Comparison of ENCODE assay signal across 8 cellular contexts in the genomic region with DNA sequence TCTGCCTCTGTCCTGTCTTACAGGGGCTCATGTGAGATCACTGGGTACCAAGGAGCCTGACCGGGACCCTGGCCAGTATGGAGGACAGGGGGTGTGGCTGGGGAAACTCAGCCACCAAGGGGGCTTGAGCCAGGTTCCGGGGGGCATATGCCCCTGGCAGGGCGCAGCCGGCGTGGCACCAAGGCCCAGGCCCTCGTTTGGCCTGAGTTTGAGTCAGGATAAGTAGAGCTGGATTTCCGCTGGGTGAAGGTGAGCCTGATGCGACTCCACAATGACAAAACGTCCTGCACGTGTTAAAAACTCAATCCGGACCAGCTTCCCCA. TPM values are rescaled to one million over a fixed set of nuclear protein-coding genes. Genes with fewer than 3 reads are reported as not detected.
DNase-seq lines count a peak whose midpoint lies in the region; ATAC-seq, FAIRE-seq and TF ChIP-seq lines count a peak whose summit lies in the region.

No MANE protein-coding gene starts in this region.

- no peaks in the 10 kb centered on the region for H3K79me2 ChIP-seq in HepG2 (ENCODE audit: insufficient read depth, low read length)

- H3K4me1 ChIP-seq in HepG2 (ENCODE audit: insufficient read depth, low read length) (peaks cover 21% of the 10 kb centered on the region), upper lobe of right lung (peaks cover 15% of the 10 kb centered on the region)

- no peak for TF ChIP-seq EP300 in HepG2 (IDR thresholded peaks at IDR 0.05; ENCODE audit: low read depth in 2 of 2, low read length in 2 of 2)
- TF ChIP-seq EP300 in HepG2 (CRISPR knock-in tag; IDR thresholded peaks at IDR 0.05; ENCODE audit: borderline replicate concordance): no peak

- FAIRE-seq in HepG2 (lab: Jason Lieb, UNC): no peak
- FAIRE-seq in H54 (lab: Jason Lieb, UNC): no peak

- no peaks in the 10 kb centered on the region for H3K27me3 Mint-ChIP-seq in Calu3 (ENCODE audit: unreplicated experiment)
- no peaks in the 10 kb centered on the region for H3K27me3 Mint-ChIP-seq in activated T-helper 1 cell treated with anti-CD3 and anti-CD28 coated beads, Interleukin-12 subunit alpha, Interleukin-12 subunit beta, Interleukin-2, Interleukin-4 antibody, amounts not matched to agents 30 ng/mL and 10 ng/mL and 1 ng/mL, durations not matched to agents 14 hours and 24 hours and 36 hours (ENCODE audit: insufficient read depth)

- peaks cover 19% of the 10 kb centered on the region for H3K4me1 Mint-ChIP-seq in Calu3 (ENCODE audit: low read depth, unreplicated experiment)
- H3K4me1 Mint-ChIP-seq in activated T-helper 1 cell treated with anti-CD3 and anti-CD28 coated beads, Interleukin-12 subunit alpha, Interleukin-12 subunit beta, Interleukin-2, Interleukin-4 antibody, amounts not matched to agents 30 ng/mL and 10 ng/mL and 1 ng/mL, durations not matched to agents 14 hours and 24 hours and 36 hours (ENCODE audit: low read depth): peaks cover 43% of the 10 kb centered on the region

- TF ChIP-seq CTCF in Calu3 (IDR thresholded peaks at IDR 0.05; ENCODE audit: unreplicated experiment) (no peak), HepG2 (CRISPR knock-in tag; IDR thresholded peaks at IDR 0.05) (no peak), upper lobe of right lung (IDR thresholded peaks at IDR 0.05) (no peak)

- TF ChIP-seq RAD21 in HepG2 (CRISPR knock-in tag; IDR thresholded peaks at IDR 0.05): no peak

- intact Hi-C loops in Calu3 (cut with micrococcal nuclease; ENCODE audit: unreplicated experiment): loop anchor here (2.0 kb wide), 1 partner anchor 72 kb away; no protein-coding TSS in a partner anchor
- intact Hi-C loops in activated T-helper 1 cell treated with anti-CD3 and anti-CD28 coated beads, Interleukin-12 subunit alpha, Interleukin-12 subunit beta, Interleukin-2, Interleukin-4 antibody, amounts not matched to agents 30 ng/mL and 10 ng/mL and 1 ng/mL, durations not matched to agents 14 hours and 24 hours and 36 hours (cut with micrococcal nuclease): loop anchor here (1.0 to 5.0 kb wide), 14 partner anchors 16 to 1506 kb away; a partner anchor contains a TSS
- intact Hi-C loops in HepG2 (cut with micrococcal nuclease; ENCODE audit: unreplicated experiment): no loop called here
- intact Hi-C loops in upper lobe of right lung (cut with DNase I): no loop called here

- in situ Hi-C loops in HepG2 (cut with HindIII; ENCODE audit: extremely low pct_ligation_motif_present, low pct_unique_long_range_greater_than_20kb): no loop called here

- no peak overlapping the region for H3K27ac ChIP-seq in HepG2 (ENCODE audit: extremely low read length, insufficient read depth, low read length)
- peak overlapping the region; percentile 45 for H3K27ac ChIP-seq in upper lobe of right lung

- H3K9me3 ChIP-seq in HepG2 (ENCODE audit: low read length): no peaks in the 10 kb centered on the region
- H3K9me3 ChIP-seq in upper lobe of right lung: no peaks in the 10 kb centered on the region

- no peak overlapping the region for H3K27ac Mint-ChIP-seq in Calu3 (ENCODE audit: unreplicated experiment)
- peak overlapping the region; percentile 93 for H3K27ac Mint-ChIP-seq in activated T-helper 1 cell treated with anti-CD3 and anti-CD28 coated beads, Interleukin-12 subunit alpha, Interleukin-12 subunit beta, Interleukin-2, Interleukin-4 antibody, amounts not matched to agents 30 ng/mL and 10 ng/mL and 1 ng/mL, durations not matched to agents 14 hours and 24 hours and 36 hours

- no peaks in the 10 kb centered on the region for H4K20me1 ChIP-seq in HepG2 (ENCODE audit: insufficient read depth, low read length)

- no peak for DNase-seq in Calu3
- no peak for DNase-seq in activated T-helper 1 cell treated with anti-CD3 and anti-CD28 coated beads, Interleukin-12 subunit alpha, Interleukin-12 subunit beta, Interleukin-2, Interleukin-4 antibody, amounts not matched to agents 30 ng/mL and 10 ng/mL and 1 ng/mL, durations not matched to agents 14 hours and 24 hours and 36 hours (ENCODE audit: low spot score)
- no peak for DNase-seq in HepG2 (ENCODE audit: low spot score)
- DNase-seq in upper lobe of right lung: no peak
- DNase-seq in COLO668 (lab: John Stamatoyannopoulos, UW; ENCODE audit: unreplicated experiment): no peak
- DNase-seq in hippocampal formation (lab: John Stamatoyannopoulos, UW): no peak
- DNase-seq in H54 (ENCODE audit: insufficient read length, low spot score): no peak

- BruUV-seq in Calu3 (replicated peaks; lab: Mats Ljungman, UMichigan) (no TSS peak), HepG2 (replicated peaks; lab: Mats Ljungman, UMichigan) (no TSS peak)

- ATAC-seq in HG02588 (IDR thresholded peaks at IDR 0.05; ENCODE audit: unreplicated experiment): peak; percentile 10
- ATAC-seq in HepG2: no peak
- no peak for ATAC-seq in upper lobe of right lung

- peaks cover 9 to 26% of the 10 kb centered on the region in 2 experiments; a peak in 4 of 5 replicates for H3K27me3 ChIP-seq in HepG2 (ENCODE audit: control insufficient read depth in 1 of 2, insufficient read depth in 2 of 2, low read length in 2 of 2)
- H3K27me3 ChIP-seq in upper lobe of right lung: no peaks in the 10 kb centered on the region

- CTCF ChIA-PET in Calu3 (lab: Charles Lee) (interaction anchor here (1.0 to 2.5 kb wide), 7 partner anchors 12 to 229 kb away, joined by 3 to 12 read pairs (median 4); a partner anchor contains a TSS), HepG2 (lab: Yijun Ruan, JAX; ENCODE audit: low intra/inter-chr PET ratio, low total read pairs) (no interaction called here)

- H3K36me3 ChIP-seq in HepG2 (replicated peaks in 1 of 2; ENCODE audit: control insufficient read depth in 1 of 2, insufficient read depth in 2 of 2, low read length in 2 of 2) (no peaks in the 10 kb centered on the region), upper lobe of right lung (no peaks in the 10 kb centered on the region)

- POLR2A ChIA-PET in HepG2 (lab: Yijun Ruan, JAX): interaction anchor here (1.0 to 1.6 kb wide), 12 partner anchors 9 to 440 kb away, joined by 3 to 7 read pairs (median 4); a partner anchor contains a TSS

- peaks cover 28% of the 10 kb centered on the region for H3K36me3 Mint-ChIP-seq in Calu3 (ENCODE audit: insufficient read depth, unreplicated experiment)
- peaks cover 13% of the 10 kb centered on the region for H3K36me3 Mint-ChIP-seq in activated T-helper 1 cell treated with anti-CD3 and anti-CD28 coated beads, Interleukin-12 subunit alpha, Interleukin-12 subunit beta, Interleukin-2, Interleukin-4 antibody, amounts not matched to agents 30 ng/mL and 10 ng/mL and 1 ng/mL, durations not matched to agents 14 hours and 24 hours and 36 hours (ENCODE audit: low read depth)

- H3K4me3 Mint-ChIP-seq in Calu3 (ENCODE audit: low read depth, unreplicated experiment): peak overlapping the region; percentile 74
- H3K4me3 Mint-ChIP-seq in activated T-helper 1 cell treated with anti-CD3 and anti-CD28 coated beads, Interleukin-12 subunit alpha, Interleukin-12 subunit beta, Interleukin-2, Interleukin-4 antibody, amounts not matched to agents 30 ng/mL and 10 ng/mL and 1 ng/mL, durations not matched to agents 14 hours and 24 hours and 36 hours: peak overlapping the region; percentile 88

- no peaks in the 10 kb centered on the region for H3K9me3 Mint-ChIP-seq in Calu3 (ENCODE audit: low read depth, unreplicated experiment)
- no peaks in the 10 kb centered on the region for H3K9me3 Mint-ChIP-seq in activated T-helper 1 cell treated with anti-CD3 and anti-CD28 coated beads, Interleukin-12 subunit alpha, Interleukin-12 subunit beta, Interleukin-2, Interleukin-4 antibody, amounts not matched to agents 30 ng/mL and 10 ng/mL and 1 ng/mL, durations not matched to agents 14 hours and 24 hours and 36 hours

- no peak for TF ChIP-seq POLR2A in HepG2 (IDR thresholded peaks at IDR 0.05; ENCODE audit: insufficient read depth in 1 of 2, low read depth in 2 of 2, low read length in 2 of 2)
- TF ChIP-seq POLR2A in H54 (IDR thresholded peaks at IDR 0.05; ENCODE audit: low read depth, low read length): no peak

- 71% methylated on average over 1 of the region's 11 CpGs for WGBS in HepG2 (ENCODE audit: low lambda C conversion rate)

- H3K4me3 ChIP-seq in HepG2 (replicated peaks in 1 of 3; ENCODE audit: insufficient read depth in 1 of 3, low read depth in 2 of 3, low read length in 3 of 3) (peak overlapping the region; percentile 40 to 73 (median 55); a peak in 5 of 6 replicates), upper lobe of right lung (peak overlapping the region; percentile 75)

- H3K4me2 ChIP-seq in HepG2 (ENCODE audit: low read depth, low read length): peak overlapping the region; percentile 86

- peak overlapping the region; percentile 68 for H2AFZ ChIP-seq in HepG2 (ENCODE audit: low read length)

- H3K9ac ChIP-seq in HepG2 (ENCODE audit: insufficient read depth, low read depth, low read length): peak overlapping the region; percentile 50

RNA-seq across cellular contexts. Expression of a gene that starts 0.6 kb away (rescaled TPM):
- 66.3 and 67.7 TPM in 2 replicates for total RNA-seq in Calu3 (2022)
- total RNA-seq in activated T-helper 1 cell treated with anti-CD3 and anti-CD28 coated beads, Interleukin-12 subunit alpha, Interleukin-12 subunit beta, Interleukin-2, Interleukin-4 antibody, amounts not matched to agents 30 ng/mL and 10 ng/mL and 1 ng/mL, durations not matched to agents 14 hours and 24 hours and 36 hours: 34.1 and 35.3 TPM in 2 replicates
- total RNA-seq in HepG2 (2016; rRNA removed; fragmentation: Illumina TruSeq; extraction: Trizol): 10.1 and 11.5 TPM in 2 replicates
- total RNA-seq in HepG2 (2016; cell fraction: cytosol; rRNA removed; fragmentation: Illumina TruSeq; extraction: Trizol; ENCODE audit: low read depth): 14.4 and 15.0 TPM in 2 replicates
- 9.9 and 11.9 TPM in 2 replicates for total RNA-seq in HepG2 (2016; cell fraction: insoluble cytoplasmic fraction; rRNA removed; fragmentation: Illumina TruSeq; extraction: Trizol)
- total RNA-seq in HepG2 (2016; cell fraction: membrane; rRNA removed; fragmentation: Illumina TruSeq; extraction: Trizol): 28.4 and 30.1 TPM in 2 replicates
- 6.7 and 8.6 TPM in 2 replicates for total RNA-seq in HepG2 (2016; cell fraction: nucleus; rRNA removed; fragmentation: Illumina TruSeq; extraction: Trizol)
- 15.0 and 20.0 TPM in 2 replicates for polyA plus RNA-seq in HepG2 (2011; rRNA removed)
- polyA plus RNA-seq in HepG2 (2011; cell fraction: cytosol; rRNA removed): 14.6 and 15.9 TPM in 2 replicates
- polyA plus RNA-seq in HepG2 (2011; cell fraction: nucleus; rRNA removed): 34.5 and 40.1 TPM in 2 replicates
- polyA plus RNA-seq in HepG2 (2012): 7.5 and 9.2 TPM in 2 replicates
- polyA plus RNA-seq in HepG2 (2016; cell fraction: cytosol; fragmentation: Illumina TruSeq; extraction: Trizol; ENCODE audit: low read depth): 20.7 and 22.9 TPM in 2 replicates
- polyA plus RNA-seq in HepG2 (2016; cell fraction: insoluble cytoplasmic fraction; fragmentation: Illumina TruSeq; extraction: Trizol; ENCODE audit: low read depth): 11.8 and 14.9 TPM in 2 replicates
- 32.1 and 34.7 TPM in 2 replicates for polyA plus RNA-seq in HepG2 (2016; cell fraction: membrane; fragmentation: Illumina TruSeq; extraction: Trizol; ENCODE audit: low read depth)
- polyA plus RNA-seq in HepG2 (2016; cell fraction: nucleus; fragmentation: Illumina TruSeq; extraction: Trizol; ENCODE audit: insufficient read depth, low read depth): 17.6 and 18.4 TPM in 2 replicates
- polyA minus RNA-seq in HepG2 (2011; rRNA and poly(A)+ RNA removed; ENCODE audit: low replicate concordance): 26.2 and 35.2 TPM in 2 replicates
- 9.8 and 12.6 TPM in 2 replicates for polyA minus RNA-seq in HepG2 (2011; cell fraction: cytosol; rRNA and poly(A)+ RNA removed)
- 6.7 and 8.6 TPM in 2 replicates for polyA minus RNA-seq in HepG2 (2011; cell fraction: nucleus; rRNA and poly(A)+ RNA removed)
- total RNA-seq in upper lobe of right lung: 31.8 TPM

RNA-seq across cellular contexts. Expression of a gene that starts 16.2 kb away (rescaled TPM):
- not detected in 2 replicates for total RNA-seq in Calu3 (2022)
- total RNA-seq in activated T-helper 1 cell treated with anti-CD3 and anti-CD28 coated beads, Interleukin-12 subunit alpha, Interleukin-12 subunit beta, Interleukin-2, Interleukin-4 antibody, amounts not matched to agents 30 ng/mL and 10 ng/mL and 1 ng/mL, durations not matched to agents 14 hours and 24 hours and 36 hours: not detected in 2 replicates
- total RNA-seq in HepG2 (2016; rRNA removed; fragmentation: Illumina TruSeq; extraction: Trizol): not detected in 2 replicates
- not detected in 2 replicates for total RNA-seq in HepG2 (2016; cell fraction: cytosol; rRNA removed; fragmentation: Illumina TruSeq; extraction: Trizol; ENCODE audit: low read depth)
- total RNA-seq in HepG2 (2016; cell fraction: insoluble cytoplasmic fraction; rRNA removed; fragmentation: Illumina TruSeq; extraction: Trizol): not detected in 2 replicates
- not detected in 2 replicates for total RNA-seq in HepG2 (2016; cell fraction: membrane; rRNA removed; fragmentation: Illumina TruSeq; extraction: Trizol)
- not detected in 2 replicates for total RNA-seq in HepG2 (2016; cell fraction: nucleus; rRNA removed; fragmentation: Illumina TruSeq; extraction: Trizol)
- not detected in 2 replicates for polyA plus RNA-seq in HepG2 (2011; rRNA removed)
- not detected in 2 replicates for polyA plus RNA-seq in HepG2 (2011; cell fraction: cytosol; rRNA removed)
- not detected in 2 replicates for polyA plus RNA-seq in HepG2 (2011; cell fraction: nucleus; rRNA removed)
- not detected in 2 replicates for polyA plus RNA-seq in HepG2 (2012)
- polyA plus RNA-seq in HepG2 (2016; cell fraction: cytosol; fragmentation: Illumina TruSeq; extraction: Trizol; ENCODE audit: low read depth): not detected in 2 replicates
- polyA plus RNA-seq in HepG2 (2016; cell fraction: insoluble cytoplasmic fraction; fragmentation: Illumina TruSeq; extraction: Trizol; ENCODE audit: low read depth): not detected in 2 replicates
- not detected in 2 replicates for polyA plus RNA-seq in HepG2 (2016; cell fraction: membrane; fragmentation: Illumina TruSeq; extraction: Trizol; ENCODE audit: low read depth)
- polyA plus RNA-seq in HepG2 (2016; cell fraction: nucleus; fragmentation: Illumina TruSeq; extraction: Trizol; ENCODE audit: insufficient read depth, low read depth): not detected in 2 replicates
- polyA minus RNA-seq in HepG2 (2011; rRNA and poly(A)+ RNA removed; ENCODE audit: low replicate concordance): 0.07 TPM in 1 of 2 replicates, not detected in the other
- not detected in 2 replicates for polyA minus RNA-seq in HepG2 (2011; cell fraction: cytosol; rRNA and poly(A)+ RNA removed)
- not detected in 2 replicates for polyA minus RNA-seq in HepG2 (2011; cell fraction: nucleus; rRNA and poly(A)+ RNA removed)
- not detected for total RNA-seq in upper lobe of right lung

RNA-seq across cellular contexts. Expression of a gene that starts 16.3 kb away (rescaled TPM):
- total RNA-seq in Calu3 (2022) (not detected in 2 replicates), HepG2 (2016; rRNA removed; fragmentation: Illumina TruSeq; extraction: Trizol) (not detected in 2 replicates), upper lobe of right lung (not detected)
- not detected in 2 replicates for total RNA-seq in activated T-helper 1 cell treated with anti-CD3 and anti-CD28 coated beads, Interleukin-12 subunit alpha, Interleukin-12 subunit beta, Interleukin-2, Interleukin-4 antibody, amounts not matched to agents 30 ng/mL and 10 ng/mL and 1 ng/mL, durations not matched to agents 14 hours and 24 hours and 36 hours
- total RNA-seq in HepG2 (2016; cell fraction: cytosol; rRNA removed; fragmentation: Illumina TruSeq; extraction: Trizol; ENCODE audit: low read depth): not detected in 2 replicates
- total RNA-seq in HepG2 (2016; cell fraction: insoluble cytoplasmic fraction; rRNA removed; fragmentation: Illumina TruSeq; extraction: Trizol): not detected in 2 replicates
- not detected in 2 replicates for total RNA-seq in HepG2 (2016; cell fraction: membrane; rRNA removed; fragmentation: Illumina TruSeq; extraction: Trizol)
- total RNA-seq in HepG2 (2016; cell fraction: nucleus; rRNA removed; fragmentation: Illumina TruSeq; extraction: Trizol): not detected in 2 replicates
- polyA plus RNA-seq in HepG2 (2011; rRNA removed): not detected in 2 replicates
- not detected in 2 replicates for polyA plus RNA-seq in HepG2 (2011; cell fraction: cytosol; rRNA removed)
- not detected in 2 replicates for polyA plus RNA-seq in HepG2 (2011; cell fraction: nucleus; rRNA removed)
- polyA plus RNA-seq in HepG2 (2012): not detected in 2 replicates
- not detected in 2 replicates for polyA plus RNA-seq in HepG2 (2016; cell fraction: cytosol; fragmentation: Illumina TruSeq; extraction: Trizol; ENCODE audit: low read depth)
- polyA plus RNA-seq in HepG2 (2016; cell fraction: insoluble cytoplasmic fraction; fragmentation: Illumina TruSeq; extraction: Trizol; ENCODE audit: low read depth): not detected in 2 replicates
- not detected in 2 replicates for polyA plus RNA-seq in HepG2 (2016; cell fraction: membrane; fragmentation: Illumina TruSeq; extraction: Trizol; ENCODE audit: low read depth)
- polyA plus RNA-seq in HepG2 (2016; cell fraction: nucleus; fragmentation: Illumina TruSeq; extraction: Trizol; ENCODE audit: insufficient read depth, low read depth): not detected in 2 replicates
- not detected in 2 replicates for polyA minus RNA-seq in HepG2 (2011; rRNA and poly(A)+ RNA removed; ENCODE audit: low replicate concordance)
- not detected in 2 replicates for polyA minus RNA-seq in HepG2 (2011; cell fraction: cytosol; rRNA and poly(A)+ RNA removed)
- polyA minus RNA-seq in HepG2 (2011; cell fraction: nucleus; rRNA and poly(A)+ RNA removed): not detected in 2 replicates

RNA-seq across cellular contexts. Expression of a gene that starts 36.7 kb away (rescaled TPM):
- total RNA-seq in Calu3 (2022) (11.5 and 12.6 TPM in 2 replicates), HepG2 (2016; rRNA removed; fragmentation: Illumina TruSeq; extraction: Trizol) (2.0 and 2.1 TPM in 2 replicates), upper lobe of right lung (1.4 TPM)
- 3.1 and 3.2 TPM in 2 replicates for total RNA-seq in activated T-helper 1 cell treated with anti-CD3 and anti-CD28 coated beads, Interleukin-12 subunit alpha, Interleukin-12 subunit beta, Interleukin-2, Interleukin-4 antibody, amounts not matched to agents 30 ng/mL and 10 ng/mL and 1 ng/mL, durations not matched to agents 14 hours and 24 hours and 36 hours
- total RNA-seq in HepG2 (2016; cell fraction: cytosol; rRNA removed; fragmentation: Illumina TruSeq; extraction: Trizol; ENCODE audit: low read depth): 0.20 and 0.26 TPM in 2 replicates
- total RNA-seq in HepG2 (2016; cell fraction: insoluble cytoplasmic fraction; rRNA removed; fragmentation: Illumina TruSeq; extraction: Trizol): 1.6 and 2.0 TPM in 2 replicates
- total RNA-seq in HepG2 (2016; cell fraction: membrane; rRNA removed; fragmentation: Illumina TruSeq; extraction: Trizol): 0.71 and 0.79 TPM in 2 replicates
- 1.4 and 1.8 TPM in 2 replicates for total RNA-seq in HepG2 (2016; cell fraction: nucleus; rRNA removed; fragmentation: Illumina TruSeq; extraction: Trizol)
- polyA plus RNA-seq in HepG2 (2011; rRNA removed): 0.32 and 0.56 TPM in 2 replicates
- 0.31 and 0.34 TPM in 2 replicates for polyA plus RNA-seq in HepG2 (2011; cell fraction: cytosol; rRNA removed)
- polyA plus RNA-seq in HepG2 (2011; cell fraction: nucleus; rRNA removed): 0.50 and 0.62 TPM in 2 replicates
- polyA plus RNA-seq in HepG2 (2012): 0.59 and 0.60 TPM in 2 replicates
- polyA plus RNA-seq in HepG2 (2016; cell fraction: cytosol; fragmentation: Illumina TruSeq; extraction: Trizol; ENCODE audit: low read depth): 0.09 TPM in 2 replicates
- polyA plus RNA-seq in HepG2 (2016; cell fraction: insoluble cytoplasmic fraction; fragmentation: Illumina TruSeq; extraction: Trizol; ENCODE audit: low read depth): 1.4 and 1.7 TPM in 2 replicates
- 0.34 and 0.43 TPM in 2 replicates for polyA plus RNA-seq in HepG2 (2016; cell fraction: membrane; fragmentation: Illumina TruSeq; extraction: Trizol; ENCODE audit: low read depth)
- polyA plus RNA-seq in HepG2 (2016; cell fraction: nucleus; fragmentation: Illumina TruSeq; extraction: Trizol; ENCODE audit: insufficient read depth, low read depth): 1.1 and 1.6 TPM in 2 replicates
- polyA minus RNA-seq in HepG2 (2011; rRNA and poly(A)+ RNA removed; ENCODE audit: low replicate concordance): 0.62 and 3.2 TPM in 2 replicates
- 0.70 and 0.99 TPM in 2 replicates for polyA minus RNA-seq in HepG2 (2011; cell fraction: cytosol; rRNA and poly(A)+ RNA removed)
- 0.87 and 0.90 TPM in 2 replicates for polyA minus RNA-seq in HepG2 (2011; cell fraction: nucleus; rRNA and poly(A)+ RNA removed)

Comparison
In these comparisons a context has a peak if more than half of its experiments do, and no peak if none do; other contexts are left out.
1. intact Hi-C loops: an anchor here in Calu3 (2.0 kb wide) and activated T-helper 1 cell treated with anti-CD3 and anti-CD28 coated beads, Interleukin-12 subunit alpha, Interleukin-12 subunit beta, Interleukin-2, Interleukin-4 antibody, amounts not matched to agents 30 ng/mL and 10 ng/mL and 1 ng/mL, durations not matched to agents 14 hours and 24 hours and 36 hours (1.0 to 5.0 kb wide); none called in HepG2 and upper lobe of right lung.